16 cellular contexts compared by ENCODE assay signal in the genomic region with DNA sequence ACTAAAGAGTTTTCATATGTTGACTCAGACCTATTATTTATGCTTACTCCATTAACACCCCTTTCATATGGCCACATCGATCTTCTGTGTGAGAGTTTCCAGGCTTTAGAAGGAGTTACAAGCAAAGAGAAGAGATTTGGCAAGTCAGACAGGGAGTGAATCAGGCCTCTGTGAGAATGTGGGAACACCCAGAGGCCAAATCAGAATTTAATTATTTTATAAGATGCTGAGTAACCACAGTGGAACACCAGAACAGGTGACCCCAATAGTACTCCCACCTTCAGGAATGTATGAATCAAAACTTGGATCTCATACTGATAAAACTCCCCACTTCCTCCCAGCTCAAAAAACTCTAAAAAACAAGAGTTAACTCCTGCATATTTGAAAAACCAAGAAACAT. TPM values are rescaled to one million over a fixed set of nuclear protein-coding genes. Genes with fewer than 3 reads are reported as not detected.
A peak's percentile ranks its signal among the peaks of the same experiment; 100 is the strongest.
DNase-seq lines count a peak whose midpoint lies in the region; ATAC-seq lines count a peak whose summit lies in the region.
"Had no signal": no experiment of that assay in that cellular context is flagged by ENCODE, and none has a peak within 500 bp of the region (broad histone marks: within the 10 kb centered on the region; RNA-seq: fewer than 3 reads in every experiment).

No MANE protein-coding gene starts in this region.

- ATAC-seq in GM19463 (IDR thresholded peaks at IDR 0.05; ENCODE audit: unreplicated experiment), result no peak
- ATAC-seq: left colon; naive thymus-derived CD4-positive, alpha-beta T cell had no signal

- no peak overlapping the region for H2AFZ ChIP-seq in GM23248

- no peaks in the 10 kb centered on the region for H3K9me3 ChIP-seq in GM23248 (ENCODE audit: low read depth)

- no peaks in the 10 kb centered on the region for H4K20me1 ChIP-seq in GM23248 (ENCODE audit: insufficient read depth)

- peaks cover 54% of the 10 kb centered on the region for H3K4me1 ChIP-seq in GM23248 (ENCODE audit: insufficient read depth)

- H3K27ac ChIP-seq in GM23248 (peak overlapping the region; percentile 57), caudate nucleus (ENCODE audit: low read depth, low read length) (no peak overlapping the region)
- H3K27ac ChIP-seq: SK-N-MC had no signal

- DNase-seq in GM23248 (peak; percentile 84), NCI-H69 (lab: John Stamatoyannopoulos, UW) (peak; percentile 94), dedifferentiated amniotic fluid mesenchymal stem cell (ENCODE audit: extremely low spot score) (peak; percentile 20), pons (ENCODE audit: low spot score) (peak; percentile 5), caudate nucleus (lab: John Stamatoyannopoulos, UW) (no peak), NAMALWA (ENCODE audit: low spot score) (no peak)
- DNase-seq: CD4-positive, CD25-positive, alpha-beta regulatory T cell; GDM1; H9; head of caudate nucleus; left colon; naive thymus-derived CD4-positive, alpha-beta T cell; NK-92 treated with Interleukin-12 subunit alpha and Interleukin-12 subunit beta, amount 100 ng/mL, for 24 hours; small intestine had no signal

- no peak overlapping the region for H3K4me3 ChIP-seq in GM23248
- H3K4me3 ChIP-seq: SK-N-MC had no signal

- peak overlapping the region; percentile 8 for H3K9ac ChIP-seq in GM23248

- no peaks in the 10 kb centered on the region for H3K27me3 ChIP-seq in GM23248 (replicated peaks; ENCODE audit: insufficient read depth)

- H3F3A ChIP-seq in GM23248 (ENCODE audit: insufficient read depth), result peaks cover 54% of the 10 kb centered on the region

- in situ Hi-C loops in GM23248 (cut with MboI), result no loop called here

- peaks cover 4% of the 10 kb centered on the region; the same call in 1 of the 2 replicates for H3K36me3 ChIP-seq in GM23248 (ENCODE audit: low read depth)

- WGBS in GM23248 (ENCODE audit: low coverage in 1 of 2, low lambda C conversion rate in 2 of 2, missing lambda C conversion rate in 2 of 2), 2 experiments, result 0 to 2% methylated on average over 1 of the region's 1 CpG

- H3K4me2 ChIP-seq in GM23248 (ENCODE audit: unreplicated experiment), result peak overlapping the region; percentile 45

- no peaks in the 10 kb centered on the region for H3K79me2 ChIP-seq in GM23248 (ENCODE audit: insufficient read depth)

- no peaks in the 10 kb centered on the region for H3K9me2 ChIP-seq in GM23248 (ENCODE audit: insufficient read depth)

RNA-seq across cellular contexts. Expression of a gene that starts 42.0 kb away (rescaled TPM):
- 64.7 and 68.5 TPM in 2 replicates for total RNA-seq in GM23248 (2014; rRNA removed; shearing (Covaris generic))
- polyA plus RNA-seq in GM23248 (2016; fragmentation: Nextera tagmentation; extraction: Ambion mirVana), result 84.0 and 84.9 TPM in 2 replicates

Comparison
In these comparisons a context has a peak if more than half of its experiments do, and no peak if none do; other contexts are left out.
1. DNase-seq: peak in GM23248 (single experiment), NCI-H69 (single experiment), dedifferentiated amniotic fluid mesenchymal stem cell (single experiment) and pons (single experiment); none in caudate nucleus (0 of 61) and NAMALWA (single experiment).